1 cellular context compared by ENCODE assay signal in genomic region chr1:153374077-153374476, GRCh38.
TF ChIP-seq lines count a peak whose summit lies in the region.

No MANE protein-coding gene starts in this region.

TF ChIP-seq in HepG2, 621 proteins besides CTCF, POLR2A, EP300 and RAD21:
- TF ChIP-seq ZNF629 (CRISPR knock-in tag; conservative IDR thresholded peaks at IDR 0.05) (no peak), ZBTB21 (CRISPR knock-in tag; IDR thresholded peaks at IDR 0.05) (no peak), JUNB (CRISPR knock-in tag; IDR thresholded peaks at IDR 0.05; ENCODE audit: borderline replicate concordance) (no peak), KAT8 (CRISPR knock-in tag; IDR thresholded peaks at IDR 0.05) (no peak), ZNF33A (CRISPR knock-in tag; IDR thresholded peaks at IDR 0.05; ENCODE audit: borderline replicate concordance) (no peak), FOXA1 (IDR thresholded peaks at IDR 0.05) (no peak), FOXA1 (CRISPR knock-in tag; IDR thresholded peaks at IDR 0.05) (no peak)
